8 cellular contexts compared by ENCODE assay signal in genomic region chr3:52769786-52770445, GRCh38. TPM values are rescaled to one million over a fixed set of nuclear protein-coding genes. Genes with fewer than 3 reads are reported as not detected.
A peak's percentile ranks its signal among the peaks of the same experiment; 100 is the strongest.
DNase-seq lines count a peak whose midpoint lies in the region; ATAC-seq and TF ChIP-seq lines count a peak whose summit lies in the region.

No MANE protein-coding gene starts in this region.

- H3K27me3 ChIP-seq in BLaER1 (no peaks in the 10 kb centered on the region), KMS-11 (ENCODE audit: insufficient read depth, low read depth) (no peaks in the 10 kb centered on the region), brain microvascular endothelial cell (replicated peaks) (no peaks in the 10 kb centered on the region), mesendoderm (ENCODE audit: insufficient read depth, low read length, poor library complexity) (no peaks in the 10 kb centered on the region)

- no peak overlapping the region for H2AK5ac ChIP-seq in mesendoderm (ENCODE audit: low read length)

- in situ Hi-C loops in brain microvascular endothelial cell (cut with HindIII; ENCODE audit: low pct_ligation_motif_present, low sequenced_read_pairs) = no loop called here

- no CpG with 5 or more reads among the region's 13 CpGs for WGBS in mesendoderm (ENCODE audit: extremely low coverage, insufficient coverage, low lambda C conversion rate)

- H3K4me1 ChIP-seq in BLaER1 (peaks cover 22% of the 10 kb centered on the region), KMS-11 (ENCODE audit: low read depth, poor library complexity, severe bottlenecking) (peaks cover 9% of the 10 kb centered on the region), mesendoderm (ENCODE audit: control insufficient read depth, low read depth, low read length) (peaks cover 2% of the 10 kb centered on the region)

- H4K8ac ChIP-seq in mesendoderm (ENCODE audit: low read depth, low read length) = peak overlapping the region; percentile 65

- no peak overlapping the region for H2BK120ac ChIP-seq in mesendoderm (ENCODE audit: low read depth, low read length)

- H2AFZ ChIP-seq in KMS-11 (ENCODE audit: low read depth) = no peak overlapping the region

- H4K20me1 ChIP-seq in BLaER1 (no peaks in the 10 kb centered on the region), KMS-11 (ENCODE audit: insufficient read depth) (no peaks in the 10 kb centered on the region)

- H3K18ac ChIP-seq in mesendoderm (ENCODE audit: low read length) = peak overlapping the region; percentile 77

- no peak overlapping the region for H4K5ac ChIP-seq in mesendoderm (ENCODE audit: low read length)

- no peak overlapping the region for H3K4ac ChIP-seq in mesendoderm (ENCODE audit: low read depth, low read length)

- H3K4me3 ChIP-seq in BLaER1 = peak overlapping the region; percentile 81
- no peak overlapping the region for H3K4me3 ChIP-seq in KMS-11 (IDR thresholded peaks at IDR 0.05; ENCODE audit: insufficient read depth, low read depth, low read length)
- peak overlapping the region; percentile 91 for H3K4me3 ChIP-seq in brain microvascular endothelial cell (ENCODE audit: low read depth, low read length)
- H3K4me3 ChIP-seq in mesendoderm (ENCODE audit: low read length) = peak overlapping the region; percentile 44

- DNase-seq in brain microvascular endothelial cell = no peak
- DNase-seq in mesendoderm = peak; percentile 27
- no peak for DNase-seq in SHP77 (lab: John Stamatoyannopoulos, UW)
- DNase-seq in SK-N-DZ (ENCODE audit: low spot score) = no peak

- peak overlapping the region; percentile 91 for H3K56ac ChIP-seq in mesendoderm (ENCODE audit: low read length)

- ATAC-seq in GM18873 (IDR thresholded peaks at IDR 0.05; ENCODE audit: low FRiP score, unreplicated experiment) = no peak
- no peak for ATAC-seq in GM19324 (IDR thresholded peaks at IDR 0.05; ENCODE audit: low FRiP score, unreplicated experiment)

- H3K79me2 ChIP-seq in KMS-11 (ENCODE audit: insufficient read depth, low read depth) (no peaks in the 10 kb centered on the region), mesendoderm (ENCODE audit: control insufficient read depth, insufficient read depth, low read length) (peaks cover 9% of the 10 kb centered on the region)

- H3K23ac ChIP-seq in mesendoderm (ENCODE audit: low read length) = no peak overlapping the region

- peaks cover 5% of the 10 kb centered on the region for H3K79me1 ChIP-seq in mesendoderm (ENCODE audit: low read length)

- no peak overlapping the region for H2BK5ac ChIP-seq in mesendoderm (ENCODE audit: low read length)

- TF ChIP-seq CTCF in KMS-11 (conservative IDR thresholded peaks at IDR 0.05; ENCODE audit: low read depth, low read length) (no peak), brain microvascular endothelial cell (IDR thresholded peaks at IDR 0.05; ENCODE audit: low read depth, low read length, missing control alignments) (no peak)

- no peaks in the 10 kb centered on the region for H3K9me3 ChIP-seq in BLaER1

- H3K9ac ChIP-seq in BLaER1 = peak overlapping the region; percentile 85
- H3K9ac ChIP-seq in KMS-11 = no peak overlapping the region; the same call in 1 of the 2 replicates
- H3K9ac ChIP-seq in mesendoderm (ENCODE audit: low read length) = peak overlapping the region; percentile 65

- peak overlapping the region; percentile 80 for H3K27ac ChIP-seq in BLaER1
- no peak overlapping the region for H3K27ac ChIP-seq in KMS-11
- H3K27ac ChIP-seq in brain microvascular endothelial cell = no peak overlapping the region
- no peak overlapping the region for H3K27ac ChIP-seq in mesendoderm (ENCODE audit: low read depth, low read length)

- H3K4me2 ChIP-seq in BLaER1 (peak overlapping the region; percentile 92), KMS-11 (peak overlapping the region; percentile 60), mesendoderm (ENCODE audit: low read length) (peak overlapping the region; percentile 32)

- peaks cover 35% of the 10 kb centered on the region for H3K36me3 ChIP-seq in BLaER1
- H3K36me3 ChIP-seq in KMS-11 (ENCODE audit: insufficient read depth) = no peaks in the 10 kb centered on the region
- H3K36me3 ChIP-seq in brain microvascular endothelial cell (replicated peaks) = peaks cover 3% of the 10 kb centered on the region
- H3K36me3 ChIP-seq in mesendoderm (ENCODE audit: control insufficient read depth, insufficient read depth, low read length) = peaks cover 1% of the 10 kb centered on the region

- no peak overlapping the region for H2BK15ac ChIP-seq in mesendoderm (replicated peaks; ENCODE audit: low read depth)

RNA-seq across cellular contexts. Expression of gene NEK4, which starts 0.8 kb away (rescaled TPM):
- polyA plus RNA-seq in mesendoderm (2013, experiment 1 of 2) = 17.8 TPM
- 18.5 TPM for polyA plus RNA-seq in mesendoderm (2013, experiment 2 of 2)
- polyA plus RNA-seq in SK-N-DZ (2014; cell fraction: cytosol; rRNA removed) = 13.9 and 17.3 TPM in 2 replicates
- 10.0 and 20.0 TPM in 2 replicates for polyA plus RNA-seq in SK-N-DZ (2014; cell fraction: nucleus; rRNA removed)

RNA-seq across cellular contexts. Expression of gene ITIH1, which starts 7.5 kb away (rescaled TPM):
- not detected for polyA plus RNA-seq in mesendoderm (2013, experiment 1 of 2)
- polyA plus RNA-seq in mesendoderm (2013, experiment 2 of 2) = not detected
- not detected in 2 replicates for polyA plus RNA-seq in SK-N-DZ (2014; cell fraction: cytosol; rRNA removed)
- polyA plus RNA-seq in SK-N-DZ (2014; cell fraction: nucleus; rRNA removed) = not detected in 2 replicates

RNA-seq across cellular contexts. Expression of gene ITIH3, which starts 24.7 kb away (rescaled TPM):
- not detected for polyA plus RNA-seq in mesendoderm (2013, experiment 1 of 2)
- polyA plus RNA-seq in mesendoderm (2013, experiment 2 of 2) = 0.01 TPM
- not detected in 2 replicates for polyA plus RNA-seq in SK-N-DZ (2014; cell fraction: cytosol; rRNA removed)
- polyA plus RNA-seq in SK-N-DZ (2014; cell fraction: nucleus; rRNA removed) = not detected in 2 replicates

Comparison
In these comparisons a context has a peak if more than half of its experiments do, and no peak if none do; other contexts are left out.
1. H3K4me2 ChIP-seq: peak in every context shown above with its lines; median percentile 92 in BLaER1; 60 in KMS-11; 32 in mesendoderm.